ENCODE assay signal across 8 cellular contexts in the genomic region with DNA sequence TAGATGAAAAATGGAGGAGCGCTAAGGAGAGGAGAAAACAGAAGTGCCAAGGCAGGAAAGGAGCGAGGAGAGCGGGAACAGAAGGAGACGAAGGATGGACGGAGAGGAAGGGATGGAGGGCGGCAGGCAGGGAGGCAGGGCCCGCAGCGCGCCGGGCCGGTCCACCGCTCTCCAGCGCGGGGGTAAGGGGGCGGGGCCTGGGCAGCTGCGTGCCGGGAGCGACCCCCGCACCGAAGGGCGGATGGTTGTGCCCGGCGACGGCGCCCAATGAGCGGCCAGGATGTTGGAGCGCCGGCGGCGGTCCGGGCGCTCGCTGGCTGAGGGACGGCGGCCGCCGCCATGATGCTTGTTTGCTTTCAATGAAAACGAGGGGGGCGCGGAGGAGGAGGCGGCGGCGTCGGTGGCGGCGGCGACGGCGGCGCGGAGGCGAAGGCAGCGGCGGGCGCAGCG. TPM values are rescaled to one million over a fixed set of nuclear protein-coding genes. Genes with fewer than 3 reads are reported as not detected.
DNase-seq lines count a peak whose midpoint lies in the region; FAIRE-seq and TF ChIP-seq lines count a peak whose summit lies in the region.

A gene (plus strand): TSS at position 320 of the 450 bp plus-strand sequence. CDS start 34,898 bp downstream, outside the sequence.

- peak within 1 kb of the TSS; percentile 58 for H2BK15ac ChIP-seq in neuronal stem cell (ENCODE audit: low read length)

- H3K4me1 ChIP-seq in neuronal stem cell (ENCODE audit: control insufficient read depth in 2 of 2, insufficient read depth in 1 of 2, low read depth in 1 of 2, low read length in 2 of 2) (peaks cover 4 to 5% of the 10 kb centered on the region in 2 donors), subcutaneous abdominal adipose tissue (ENCODE audit: control insufficient read depth in 5 of 5, insufficient read depth in 5 of 5, low read length in 5 of 5) (peaks cover 0 to 19% (median 16%) of the 10 kb centered on the region in 5 donors)

- H2AFZ ChIP-seq in neuronal stem cell (ENCODE audit: low read length), result peak within 1 kb of the TSS; percentile 93

- peak within 1 kb of the TSS; percentile 89 for H3K4ac ChIP-seq in neuronal stem cell (ENCODE audit: low read length)

- peaks cover 14% of the 10 kb centered on the region for H3K79me1 ChIP-seq in neuronal stem cell (ENCODE audit: low read depth, low read length)

- H3K9ac ChIP-seq in neuronal stem cell (ENCODE audit: low read depth, low read length, poor library complexity) (peak within 1 kb of the TSS; percentile 100), subcutaneous abdominal adipose tissue (ENCODE audit: low read length in 5 of 5) (peak within 1 kb of the TSS; percentile 35 to 88 (median 82))

- H3K36me3 ChIP-seq in neuronal stem cell (replicated peaks in 1 of 2; ENCODE audit: control insufficient read depth in 2 of 2, insufficient read depth in 2 of 2, low read length in 2 of 2) (peaks cover 8 to 38% of the 10 kb centered on the region in 2 donors), subcutaneous abdominal adipose tissue (ENCODE audit: control insufficient read depth in 5 of 5, insufficient read depth in 5 of 5, low read length in 5 of 5) (peaks cover 0 to 3% (median 0%) of the 10 kb centered on the region in 5 donors)

- peaks cover 7% of the 10 kb centered on the region in 2 donors for H3K9me3 ChIP-seq in neuronal stem cell (replicated peaks in 1 of 2; ENCODE audit: control insufficient read depth in 2 of 2, insufficient read depth in 1 of 2, low read depth in 1 of 2, low read length in 2 of 2)
- H3K9me3 ChIP-seq in subcutaneous abdominal adipose tissue (ENCODE audit: control insufficient read depth in 5 of 5, low read length in 5 of 5), result no peaks in the 10 kb centered on the region

- H2AK5ac ChIP-seq in neuronal stem cell (ENCODE audit: low read depth, low read length), result peak within 1 kb of the TSS; percentile 99

- peak within 1 kb of the TSS; percentile 99 for H3K18ac ChIP-seq in neuronal stem cell (ENCODE audit: low read length)

- peak within 1 kb of the TSS; percentile 99 for H2BK120ac ChIP-seq in neuronal stem cell (ENCODE audit: low read depth, low read length)

- H3K27me3 ChIP-seq in neuronal stem cell (ENCODE audit: control insufficient read depth in 3 of 3, insufficient read depth in 3 of 3, low read depth in 1 of 3, low read length in 3 of 3) (no peaks in the 10 kb centered on the region), subcutaneous abdominal adipose tissue (ENCODE audit: control insufficient read depth in 5 of 5, insufficient read depth in 4 of 5, low read length in 5 of 5) (no peaks in the 10 kb centered on the region)

- DNase-seq in GM04503 (ENCODE audit: low read depth), result peak; percentile 58
- DNase-seq in HFF-Myc (ENCODE audit: extremely low read depth, low read depth), result peak; percentile 49
- peak; percentile 85 for DNase-seq in MV-4-11 (lab: John Stamatoyannopoulos, UW)
- peak; percentile 84 for DNase-seq in SK-MEL-5 (ENCODE audit: low read depth, low spot score)
- peak; percentile 96 for DNase-seq in activated naive CD4-positive, alpha-beta T cell treated with Interleukin-2 at 50 U/mL for 16 hours
- DNase-seq in frontal cortex (ENCODE audit: low spot score in 2 of 2), result peak; percentile 98
- peak; percentile 92 for DNase-seq in neuronal stem cell (ENCODE audit: low spot score)

- H3K4me2 ChIP-seq in neuronal stem cell (ENCODE audit: insufficient read depth, low read length, poor library complexity, severe bottlenecking), result peak within 1 kb of the TSS; percentile 64

- H3K4me3 ChIP-seq in HFF-Myc (replicated peaks; ENCODE audit: low read depth, low read length) (peak within 1 kb of the TSS; percentile 59), neuronal stem cell (ENCODE audit: low read length in 2 of 2) (peak within 1 kb of the TSS; percentile 91 to 95), subcutaneous abdominal adipose tissue (ENCODE audit: low read depth in 1 of 5, low read length in 5 of 5) (peak within 1 kb of the TSS; percentile 79 to 93 (median 84))

- no peak for FAIRE-seq in frontal cortex (lab: Jason Lieb, UNC)

- no peak within 1 kb of the TSS for H2BK12ac ChIP-seq in neuronal stem cell (ENCODE audit: low read length)

- peak within 1 kb of the TSS; percentile 99 for H3K23ac ChIP-seq in neuronal stem cell (ENCODE audit: low read depth, low read length, poor library complexity)

- no peak for TF ChIP-seq CTCF in HFF-Myc (IDR thresholded peaks at IDR 0.05; ENCODE audit: low read depth, low read length, missing control alignments)

- peak within 1 kb of the TSS; percentile 98 for H3K14ac ChIP-seq in neuronal stem cell (ENCODE audit: low read length)

- no CpG with 5 or more reads among the region's 56 CpGs for WGBS in neuronal stem cell (ENCODE audit: extremely low coverage in 2 of 2, insufficient read length in 2 of 2, insufficient replicate concordance in 1 of 2), 2 donors

- H2BK5ac ChIP-seq in neuronal stem cell (ENCODE audit: low read length), result peak within 1 kb of the TSS; percentile 99

- peak within 1 kb of the TSS; percentile 92 for H4K91ac ChIP-seq in neuronal stem cell (ENCODE audit: low read depth, low read length, poor library complexity)

- H3K27ac ChIP-seq in neuronal stem cell (replicated peaks; ENCODE audit: low read length), result peak within 1 kb of the TSS; percentile 76
- H3K27ac ChIP-seq in subcutaneous abdominal adipose tissue (ENCODE audit: low read depth, low read length), result peak within 1 kb of the TSS; percentile 80

- in situ Hi-C loops in SK-MEL-5 (cut with HindIII; ENCODE audit: low pct_unique_long_range_greater_than_20kb, low sequenced_read_pairs), result no loop called here

- no peak within 1 kb of the TSS for H4K8ac ChIP-seq in neuronal stem cell (ENCODE audit: low read depth, low read length)

RNA-seq across cellular contexts. Expression of the gene that starts here (rescaled TPM):
- total RNA-seq in SK-MEL-5 (2014; rRNA removed; shearing (Covaris generic)), result 9.6 and 9.8 TPM in 2 replicates
- 17.5 and 19.4 TPM in 2 replicates for polyA plus RNA-seq in SK-MEL-5 (2015; cell fraction: cytosol; rRNA removed)
- 8.4 and 10.0 TPM in 2 replicates for polyA plus RNA-seq in SK-MEL-5 (2015; cell fraction: nucleus; rRNA removed)
- total RNA-seq in frontal cortex, result 34.6 TPM
- polyA plus RNA-seq in neuronal stem cell (2013, experiment 1 of 2), result 38.2 TPM
- polyA plus RNA-seq in neuronal stem cell (2013, experiment 2 of 2), result 40.6 TPM

Comparison
In these comparisons a context has a peak if more than half of its experiments do, and no peak if none do; other contexts are left out.
1. Peak in every context shown above with its lines: DNase-seq, H3K4me3 ChIP-seq and H3K27ac ChIP-seq.